Comparison of ENCODE assay signal across 17 cellular contexts in genomic region chr14:55609681-55610080, GRCh38. TPM values are rescaled to one million over a fixed set of nuclear protein-coding genes. Genes with fewer than 3 reads are reported as not detected.
DNase-seq lines count a peak whose midpoint lies in the region; TF ChIP-seq lines count a peak whose summit lies in the region.
"Had no signal": no experiment of that assay in that cellular context is flagged by ENCODE, and none has a peak within 500 bp of the region (broad histone marks: within the 10 kb centered on the region; RNA-seq: fewer than 3 reads in every experiment).

No MANE protein-coding gene starts in this region.

- POLR2A ChIA-PET in BJ (lab: Charles Lee), result no interaction called here
- POLR2A ChIA-PET in Caco-2 (lab: Charles Lee), result no interaction called here

- H3K4me3 ChIP-seq in BJ (ENCODE audit: low read depth, low read length) (no peak overlapping the region), mesodermal cell (ENCODE audit: extremely low read depth, insufficient read depth, low read length, poor library complexity, severe bottlenecking) (no peak overlapping the region), ovary (no peak overlapping the region), Caco-2 (ENCODE audit: low read depth, low read length) (no peak overlapping the region)
- H3K4me3 ChIP-seq: lung had no signal

- H3K27me3 Mint-ChIP-seq in chondrocyte (ENCODE audit: low read depth) (no peaks in the 10 kb centered on the region), Caco-2 (ENCODE audit: insufficient read depth, unreplicated experiment) (no peaks in the 10 kb centered on the region)
- H3K27me3 Mint-ChIP-seq: IgD-negative memory B cell had no signal

- intact Hi-C loops in ovary (cut with DNase I), result loop anchor here in 1 of 4 donors (5.0 kb wide), 1 partner anchor 48 kb away; no protein-coding TSS in a partner anchor
- intact Hi-C loops in Caco-2 (cut with micrococcal nuclease; ENCODE audit: unreplicated experiment), result loop anchor here (5.0 kb wide), 1 partner anchor 1658 kb away; the partner anchor contains the start of genes AP5M1 and EXOC5

- H3K27ac ChIP-seq in mesodermal cell (ENCODE audit: low read depth, low read length, severe bottlenecking), result peak overlapping the region; percentile 77
- H3K27ac ChIP-seq in ovary, result no peak overlapping the region
- H3K27ac ChIP-seq: VCaP had no signal

- 33 to 90% methylated on average over 1 of the region's 4 CpGs for WGBS in mesodermal cell (ENCODE audit: insufficient coverage in 2 of 2), 2 experiments
- WGBS in ovary, 3 donors, result 5 to 11% (median 8%) methylated on average over 4 of the region's 4 CpGs

- no peaks in the 10 kb centered on the region for H3K36me3 ChIP-seq in BJ (ENCODE audit: control insufficient read depth, insufficient read depth, low read length)
- peaks cover 28% of the 10 kb centered on the region for H3K36me3 ChIP-seq in mesodermal cell (ENCODE audit: control insufficient read depth, insufficient read depth, low read length)
- H3K36me3 ChIP-seq in ovary, result no peaks in the 10 kb centered on the region
- no peaks in the 10 kb centered on the region for H3K36me3 ChIP-seq in Caco-2 (ENCODE audit: control insufficient read depth, insufficient read depth, low read length)
- H3K36me3 ChIP-seq: BE2C had no signal

- DNase-seq in BJ (ENCODE audit: low read depth), result peak; percentile 22
- DNase-seq in chondrocyte (ENCODE audit: low spot score), result no peak
- no peak for DNase-seq in DMS79 (lab: John Stamatoyannopoulos, UW)
- DNase-seq in ovary, result no peak
- no peak for DNase-seq in ecto neural progenitor cell (ENCODE audit: low spot score)
- DNase-seq in Caco-2, result no peak
- DNase-seq: activated CD8-positive, alpha-beta memory T cell treated with anti-CD3 and anti-CD28 coated beads, Interleukin-2, amount 50 U/mL, for 48 hours; BE2C; hippocampal formation; NCI-H187; posterior cingulate gyrus; stimulated activated CD4-positive, alpha-beta T cell treated with anti-CD3 and anti-CD28 coated beads, Interleukin-2, amount 100 ng/mL, for 24 hours had no signal

- peaks cover 38% of the 10 kb centered on the region for H3K4me1 ChIP-seq in mesodermal cell (ENCODE audit: control insufficient read depth, insufficient read depth, low read length, poor library complexity, severe bottlenecking)
- H3K4me1 ChIP-seq in ovary (ENCODE audit: insufficient read depth), result no peaks in the 10 kb centered on the region
- H3K4me1 ChIP-seq in Caco-2, result peaks cover 43% of the 10 kb centered on the region
- H3K4me1 ChIP-seq: BE2C had no signal

- TF ChIP-seq POLR2A in ovary (IDR thresholded peaks at IDR 0.05), result no peak

- CTCF ChIA-PET in BJ (lab: Yijun Ruan, JAX), result interaction anchor here (0.5 kb wide), 1 partner anchor 167 kb away, joined by 4 read pairs; no protein-coding TSS in a partner anchor
- CTCF ChIA-PET in Caco-2 (lab: Charles Lee), result no interaction called here

- H3K4me3 Mint-ChIP-seq in chondrocyte (ENCODE audit: unreplicated experiment) (no peak overlapping the region), Caco-2 (ENCODE audit: unreplicated experiment) (no peak overlapping the region)

- H3K9me3 ChIP-seq in mesodermal cell (ENCODE audit: control insufficient read depth, low read length) (no peaks in the 10 kb centered on the region), ovary (no peaks in the 10 kb centered on the region), Caco-2 (no peaks in the 10 kb centered on the region)
- H3K9me3 ChIP-seq: BE2C had no signal

- TF ChIP-seq EP300 in Ishikawa (IDR thresholded peaks at IDR 0.05; ENCODE audit: borderline replicate concordance), result no peak
- TF ChIP-seq EP300 in ovary (IDR thresholded peaks at IDR 0.05), result no peak

- H3K27ac Mint-ChIP-seq in chondrocyte (ENCODE audit: unreplicated experiment), result peak overlapping the region; percentile 41
- H3K27ac Mint-ChIP-seq in Caco-2 (ENCODE audit: unreplicated experiment), result no peak overlapping the region
- H3K27ac Mint-ChIP-seq: IgD-negative memory B cell had no signal

- H3K9me3 Mint-ChIP-seq in chondrocyte (ENCODE audit: low read depth), result no peaks in the 10 kb centered on the region
- H3K9me3 Mint-ChIP-seq in Caco-2 (ENCODE audit: unreplicated experiment), result no peaks in the 10 kb centered on the region
- H3K9me3 Mint-ChIP-seq: IgD-negative memory B cell had no signal

- TF ChIP-seq RAD21 in Ishikawa (IDR thresholded peaks at IDR 0.05; ENCODE audit: low read depth), result no peak

- H3K4me1 Mint-ChIP-seq in chondrocyte (ENCODE audit: low read depth) (peaks cover 35% of the 10 kb centered on the region), Caco-2 (ENCODE audit: low read depth, unreplicated experiment) (peaks cover 25% of the 10 kb centered on the region)

- peaks cover 6% of the 10 kb centered on the region for H3K36me3 Mint-ChIP-seq in chondrocyte (ENCODE audit: low read depth)
- H3K36me3 Mint-ChIP-seq in Caco-2 (ENCODE audit: insufficient read depth, unreplicated experiment), result peaks cover 31% of the 10 kb centered on the region

- no TSS peak for BruUV-seq in Caco-2 (replicated peaks; lab: Mats Ljungman, UMichigan)

- no peaks in the 10 kb centered on the region for H3K27me3 ChIP-seq in BJ (ENCODE audit: control insufficient read depth, insufficient read depth, low read length)
- H3K27me3 ChIP-seq in ovary, result no peaks in the 10 kb centered on the region
- H3K27me3 ChIP-seq in Caco-2 (replicated peaks; ENCODE audit: control insufficient read depth, insufficient read depth, low read length), result no peaks in the 10 kb centered on the region
- H3K27me3 ChIP-seq: BE2C had no signal

- TF ChIP-seq CTCF in BJ (IDR thresholded peaks at IDR 0.05; ENCODE audit: insufficient read depth, low read depth, low read length) (no peak), chondrocyte (IDR thresholded peaks at IDR 0.05) (no peak), ovary (IDR thresholded peaks at IDR 0.05) (no peak), Caco-2 (IDR thresholded peaks at IDR 0.05; ENCODE audit: insufficient read depth in 1 of 2, low read depth in 1 of 2, low read length in 1 of 2, severe bottlenecking in 1 of 2, unreplicated experiment in 1 of 2) (no peak)

TF ChIP-seq in Ishikawa, 13 proteins besides CTCF, POLR2A, EP300 and RAD21:
- TF ChIP-seq EGR1 (IDR thresholded peaks at IDR 0.05) (no peak), TEAD4 (IDR thresholded peaks at IDR 0.05) (peak; percentile 22; the same call in 1 of the 2 replicates), FOXM1 (IDR thresholded peaks at IDR 0.05; ENCODE audit: borderline replicate concordance, low read depth) (peak; percentile 20; the same call in 1 of the 2 replicates), USF1 (IDR thresholded peaks at IDR 0.05) (no peak), CREB1 (IDR thresholded peaks at IDR 0.05; ENCODE audit: low read depth) (no peak), MAX (IDR thresholded peaks at IDR 0.05) (no peak)

RNA-seq across cellular contexts. Expression of gene KTN1, which starts 29.7 kb away (rescaled TPM):
- polyA plus RNA-seq in BJ (2011; rRNA removed) (25.6 and 64.0 TPM in 2 replicates), ovary (100 to 1,000 TPM in 1 of 2 donors, 10 to 100 TPM in 1; 84.4 to 107 TPM)
- 18.0 and 20.7 TPM in 2 replicates for polyA minus RNA-seq in BJ (2011; rRNA and poly(A)+ RNA removed)
- total RNA-seq in chondrocyte (129 to 148 TPM (median 137 TPM) in 3 replicates), ovary (100 to 1,000 TPM in 6 of 7 donors, 10 to 100 TPM in 1; 98.0 to 144 (median 129) TPM), Caco-2 (2022) (130 and 138 TPM in 2 replicates)
- polyA plus RNA-seq in mesodermal cell (2013, experiment 1 of 2), result 148 TPM
- polyA plus RNA-seq in mesodermal cell (2013, experiment 2 of 2), result 189 TPM
